In the genomic region with DNA sequence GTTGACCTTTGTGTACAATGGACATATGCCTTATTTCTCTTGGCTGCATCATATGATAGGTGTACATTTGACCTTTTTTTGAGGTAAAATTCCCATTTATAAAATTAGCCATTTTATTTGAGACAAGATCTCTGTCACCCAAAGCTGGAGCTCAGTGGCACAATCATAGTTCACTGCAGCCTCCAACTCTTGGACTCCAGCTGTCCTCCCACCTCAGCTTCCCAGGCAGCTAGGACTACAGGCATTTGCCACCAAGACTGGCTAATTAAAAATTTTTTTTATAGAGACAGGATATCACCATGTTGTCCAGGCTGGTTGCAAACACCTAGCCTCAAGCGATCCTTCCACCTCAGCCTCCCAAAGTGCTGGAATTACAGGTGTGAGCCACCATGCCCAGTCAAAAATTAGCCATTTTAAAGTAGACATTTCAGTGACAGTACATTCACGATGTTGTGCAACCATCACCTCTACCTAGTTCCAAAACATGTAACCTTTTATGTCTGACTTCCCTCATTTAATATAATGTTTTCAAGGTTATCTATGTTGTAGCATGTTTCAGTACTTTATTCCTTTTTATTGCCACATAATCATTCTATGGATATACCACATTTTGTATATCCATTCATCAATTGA, we compare ENCODE assay signal across 33 cellular contexts.
"Had no signal": no experiment of that assay in that cellular context is flagged by ENCODE, and none has a peak within 500 bp of the region (broad histone marks: within the 10 kb centered on the region; RNA-seq: fewer than 3 reads in every experiment).

No MANE protein-coding gene starts in this region.

- H3K27me3 ChIP-seq: ascending aorta, breast epithelium, cardiac muscle cell, colonic mucosa, esophagus squamous epithelium, gastroesophageal sphincter, heart right ventricle had no signal

- H3K36me3 ChIP-seq: ascending aorta, breast epithelium, cardiac muscle cell, colonic mucosa, esophagus squamous epithelium had no signal

- H3K27me3 Mint-ChIP-seq: activated CD4-positive, alpha-beta T cell treated with anti-CD3 and anti-CD28 coated beads for 36 hours; activated CD4-positive, alpha-beta T cell treated with anti-CD3 and anti-CD28 coated beads, Interleukin-2, amount 10 ng/mL, durations not matched to agents 7 days and 5 days; activated CD8-positive, alpha-beta T cell treated with anti-CD3 and anti-CD28 coated beads for 36 hours; activated naive CD8-positive, alpha-beta T cell treated with anti-CD3 and anti-CD28 coated beads, Interleukin-2, amount 10 ng/mL, durations not matched to agents 7 days and 5 days; activated T-helper 17 cell treated with anti-CD3 and anti-CD28 coated beads, Interleukin-2, amount 50 U/mL, for 72 hours; T-helper 17 cell had no signal

- DNase-seq: activated CD4-positive, alpha-beta T cell treated with anti-CD3 and anti-CD28 coated beads for 36 hours; activated CD4-positive, alpha-beta T cell treated with anti-CD3 and anti-CD28 coated beads, Interleukin-2, amount 10 ng/mL, durations not matched to agents 7 days and 5 days; activated CD4-positive, alpha-beta T cell treated with anti-CD3 and anti-CD28 coated beads, Interleukin-2, amount 50 U/mL, for 48 hours; activated CD4-positive, CD25-positive, alpha-beta regulatory T cell; activated CD4-positive, CD25-positive, alpha-beta regulatory T cell treated with anti-CD3 and anti-CD28 coated beads, Interleukin-2, amount 50 U/mL, for 72 hours; activated CD8-positive, alpha-beta memory T cell treated with anti-CD3 and anti-CD28 coated beads for 24 hours; activated CD8-positive, alpha-beta T cell treated with anti-CD3 and anti-CD28 coated beads for 36 hours; activated effector memory CD4-positive, alpha-beta T cell treated with Interleukin-2 at 50 U/mL for 16 hours; activated gamma-delta T cell treated with Interleukin-2 at 50 U/mL for 16 hours; activated naive CD4-positive, alpha-beta T cell treated with Interleukin-2 at 50 U/mL for 16 hours; activated naive CD8-positive, alpha-beta T cell treated with anti-CD3 and anti-CD28 coated beads, Interleukin-2, amount 10 ng/mL, durations not matched to agents 7 days and 5 days; activated T-cell treated with anti-CD3 and anti-CD28 coated beads, Interleukin-2, amount 50 U/mL, for 4 hours; central memory CD4-positive, alpha-beta T cell; cerebellar nuclear complex; colonic mucosa; effector CD8-positive, alpha-beta T cell; esophagus squamous epithelium; foreskin melanocyte; heart right ventricle; T-helper 1 cell; T-helper 17 cell; T1000 had no signal

- FAIRE-seq: endometrium, endothelial cell of umbilical vein had no signal

- ATAC-seq: activated CD4-positive, alpha-beta T cell treated with anti-CD3 and anti-CD28 coated beads for 36 hours; activated CD8-positive, alpha-beta T cell treated with anti-CD3 and anti-CD28 coated beads for 36 hours; activated naive CD4-positive, alpha-beta T cell treated with anti-CD3 and anti-CD28 coated beads, Interleukin-2, amount 50 U/mL, for 72 hours; activated T-cell treated with anti-CD3 and anti-CD28 coated beads, Interleukin-2, amount 50 U/mL, for 4 hours; activated T-helper 17 cell treated with anti-CD3 and anti-CD28 coated beads, Interleukin-2, amount 50 U/mL, for 72 hours; gastroesophageal sphincter; heart right ventricle; T-helper 17 cell had no signal

- H3K4me3 Mint-ChIP-seq: activated CD4-positive, alpha-beta T cell treated with anti-CD3 and anti-CD28 coated beads for 36 hours; activated CD4-positive, alpha-beta T cell treated with anti-CD3 and anti-CD28 coated beads, Interleukin-2, amount 10 ng/mL, durations not matched to agents 7 days and 5 days; activated CD8-positive, alpha-beta T cell treated with anti-CD3 and anti-CD28 coated beads for 36 hours; activated naive CD8-positive, alpha-beta T cell treated with anti-CD3 and anti-CD28 coated beads, Interleukin-2, amount 10 ng/mL, durations not matched to agents 7 days and 5 days; activated T-cell treated with anti-CD3 and anti-CD28 coated beads, Interleukin-2, amount 50 U/mL, for 4 hours; activated T-helper 17 cell treated with anti-CD3 and anti-CD28 coated beads, Interleukin-2, amount 50 U/mL, for 72 hours; T-helper 17 cell; T-helper 2 cell treated with Interferon-gamma antibody and Interleukin-4, amounts not matched to agents 5 μg/mL and 100 μg/mL, for 36 hours had no signal

- H3K9me3 ChIP-seq: ascending aorta, breast epithelium, colonic mucosa, esophagus squamous epithelium, gastroesophageal sphincter, heart right ventricle had no signal

- H3K4me1 ChIP-seq: breast epithelium, colonic mucosa had no signal

- H3K4me3 ChIP-seq: ascending aorta, breast epithelium, cardiac muscle cell, colonic mucosa, esophagus squamous epithelium, gastroesophageal sphincter, heart right ventricle had no signal

- H3K27ac ChIP-seq: ascending aorta, breast epithelium, cardiac muscle cell, colonic mucosa, epithelial cell of prostate, esophagus squamous epithelium, gastroesophageal sphincter, heart right ventricle had no signal

- H3K27ac Mint-ChIP-seq: activated CD4-positive, alpha-beta T cell treated with anti-CD3 and anti-CD28 coated beads for 36 hours; activated CD4-positive, alpha-beta T cell treated with anti-CD3 and anti-CD28 coated beads, Interleukin-2, amount 10 ng/mL, durations not matched to agents 7 days and 5 days; activated CD8-positive, alpha-beta T cell treated with anti-CD3 and anti-CD28 coated beads for 36 hours; activated naive CD4-positive, alpha-beta T cell treated with anti-CD3 and anti-CD28 coated beads, Interleukin-2, amount 50 U/mL, for 72 hours; activated naive CD8-positive, alpha-beta T cell treated with anti-CD3 and anti-CD28 coated beads, Interleukin-2, amount 10 ng/mL, durations not matched to agents 7 days and 5 days; activated T-helper 17 cell treated with anti-CD3 and anti-CD28 coated beads, Interleukin-2, amount 50 U/mL, for 72 hours; brain; T-helper 17 cell; T-helper 2 cell treated with Interferon-gamma antibody and Interleukin-4, amounts not matched to agents 5 μg/mL and 100 μg/mL, for 36 hours had no signal

- H3K9me3 Mint-ChIP-seq: activated CD8-positive, alpha-beta T cell treated with anti-CD3 and anti-CD28 coated beads for 36 hours; activated naive CD4-positive, alpha-beta T cell treated with anti-CD3 and anti-CD28 coated beads, Interleukin-2, amount 50 U/mL, for 72 hours; activated T-cell treated with anti-CD3 and anti-CD28 coated beads, Interleukin-2, amount 50 U/mL, for 4 hours; activated T-helper 17 cell treated with anti-CD3 and anti-CD28 coated beads, Interleukin-2, amount 50 U/mL, for 72 hours had no signal
